Comparison of ENCODE assay signal across 11 cellular contexts in genomic region chr22:22410121-22410520, GRCh38.
DNase-seq lines count a peak whose midpoint lies in the region; ATAC-seq and TF ChIP-seq lines count a peak whose summit lies in the region.
"Had no signal": no experiment of that assay in that cellular context is flagged by ENCODE, and none has a peak within 500 bp of the region (broad histone marks: within the 10 kb centered on the region; RNA-seq: fewer than 3 reads in every experiment).

No MANE protein-coding gene starts in this region.

- H3K27ac ChIP-seq in CD4-positive, CD25-positive, alpha-beta regulatory T cell (ENCODE audit: insufficient read depth, low read length, poor library complexity, severe bottlenecking) = no peak overlapping the region
- no peak overlapping the region for H3K27ac ChIP-seq in left lung
- H3K27ac ChIP-seq: SJSA1 had no signal

- POLR2A ChIA-PET in MCF 10A (lab: Yijun Ruan, JAX) = no interaction called here

- H3K4me3 Mint-ChIP-seq in CD4-positive, CD25-positive, alpha-beta regulatory T cell = no peak overlapping the region
- H3K4me3 Mint-ChIP-seq in MCF 10A (ENCODE audit: unreplicated experiment) = no peak overlapping the region

- H3K27me3 Mint-ChIP-seq in CD4-positive, CD25-positive, alpha-beta regulatory T cell = peaks cover 30% of the 10 kb centered on the region
- H3K27me3 Mint-ChIP-seq in MCF 10A (ENCODE audit: insufficient read depth, unreplicated experiment) = peaks cover 92% of the 10 kb centered on the region

- no peak overlapping the region for H3K4me3 ChIP-seq in CD4-positive, CD25-positive, alpha-beta regulatory T cell (ENCODE audit: low read depth, low read length)
- H3K4me3 ChIP-seq in left lung = no peak overlapping the region
- H3K4me3 ChIP-seq: SJSA1 had no signal

- DNase-seq in CD4-positive, CD25-positive, alpha-beta regulatory T cell = no peak
- DNase-seq in SKM-1 treated with dmso at 0.1 percent for 144 hours (lab: John Stamatoyannopoulos, UW; ENCODE audit: unreplicated experiment) (peak; percentile 79), left lung (peak in 1 of 2 donors; percentile 78), MCF 10A (ENCODE audit: unreplicated experiment) (no peak), iPS-NIHi7 (ENCODE audit: extremely low spot score) (no peak)
- DNase-seq in activated T-cell treated with anti-CD3 and anti-CD28 coated beads, Interleukin-2, amount 50 U/mL, for 48 hours = no peak
- DNase-seq: activated effector memory CD4-positive, alpha-beta T cell treated with Interleukin-2 at 50 U/mL for 16 hours; mesendoderm had no signal

- peaks cover 0 to 3% (median 0%) of the 10 kb centered on the region in 7 donors for H3K9me3 Mint-ChIP-seq in CD4-positive, CD25-positive, alpha-beta regulatory T cell
- H3K9me3 Mint-ChIP-seq in MCF 10A (ENCODE audit: unreplicated experiment) = peaks cover 7% of the 10 kb centered on the region

- H3K27me3 ChIP-seq in CD4-positive, CD25-positive, alpha-beta regulatory T cell (ENCODE audit: control insufficient read depth, insufficient read depth, low read length) = peaks cover 16% of the 10 kb centered on the region
- H3K27me3 ChIP-seq in left lung = peaks cover 0 to 31% of the 10 kb centered on the region in 2 donors

- CTCF ChIA-PET in MCF 10A (lab: Yijun Ruan, JAX) = no interaction called here

- ATAC-seq in CD4-positive, CD25-positive, alpha-beta regulatory T cell (ENCODE audit: low read depth in 2 of 2) = peak; percentile 46 to 53
- peak; percentile 73 for ATAC-seq in HG03460 (IDR thresholded peaks at IDR 0.05; ENCODE audit: unreplicated experiment)
- peak; percentile 49 for ATAC-seq in left lung
- ATAC-seq in HG03175 (IDR thresholded peaks at IDR 0.05; ENCODE audit: unreplicated experiment) = no peak

- H3K36me3 Mint-ChIP-seq in CD4-positive, CD25-positive, alpha-beta regulatory T cell = no peaks in the 10 kb centered on the region
- no peaks in the 10 kb centered on the region for H3K36me3 Mint-ChIP-seq in MCF 10A (ENCODE audit: insufficient read depth, unreplicated experiment)

- H3K36me3 ChIP-seq in CD4-positive, CD25-positive, alpha-beta regulatory T cell (ENCODE audit: control insufficient read depth, insufficient read depth, low read length) = no peaks in the 10 kb centered on the region
- H3K36me3 ChIP-seq in left lung = no peaks in the 10 kb centered on the region
- H3K36me3 ChIP-seq: SJSA1 had no signal

- H3K9me3 ChIP-seq in CD4-positive, CD25-positive, alpha-beta regulatory T cell (ENCODE audit: control insufficient read depth in 2 of 2, low read length in 2 of 2) = no peaks in the 10 kb centered on the region
- no peaks in the 10 kb centered on the region for H3K9me3 ChIP-seq in left lung
- H3K9me3 ChIP-seq: SJSA1 had no signal

- TF ChIP-seq CTCF in left lung (IDR thresholded peaks at IDR 0.05) = no peak
- TF ChIP-seq CTCF in MCF 10A (IDR thresholded peaks at IDR 0.05; ENCODE audit: unreplicated experiment) = no peak

- BruUV-seq in MCF 10A (replicated peaks; lab: Mats Ljungman, UMichigan) = no TSS peak

- no peak overlapping the region for H3K27ac Mint-ChIP-seq in CD4-positive, CD25-positive, alpha-beta regulatory T cell
- no peak overlapping the region for H3K27ac Mint-ChIP-seq in MCF 10A (ENCODE audit: low read depth, unreplicated experiment)

- H3K4me1 ChIP-seq in CD4-positive, CD25-positive, alpha-beta regulatory T cell (ENCODE audit: control insufficient read depth, insufficient read depth, low read length, poor library complexity, severe bottlenecking) = no peaks in the 10 kb centered on the region
- H3K4me1 ChIP-seq in left lung = no peaks in the 10 kb centered on the region
- H3K4me1 ChIP-seq: SJSA1 had no signal

- intact Hi-C loops in left lung (cut with DNase I) (no loop called here), MCF 10A (cut with micrococcal nuclease) (no loop called here)

- H3K4me1 Mint-ChIP-seq in CD4-positive, CD25-positive, alpha-beta regulatory T cell = no peaks in the 10 kb centered on the region
- H3K4me1 Mint-ChIP-seq in MCF 10A (ENCODE audit: insufficient read depth, unreplicated experiment) = no peaks in the 10 kb centered on the region
